ENCODE assay signal across 7 cellular contexts in genomic region chr11:615453-616319, GRCh38. TPM values are rescaled to one million over a fixed set of nuclear protein-coding genes. Genes with fewer than 3 reads are reported as not detected.
DNase-seq lines count a peak whose midpoint lies in the region; ATAC-seq and TF ChIP-seq lines count a peak whose summit lies in the region.

TSS of gene IRF7 (minus strand) at chr11:615950. CDS start at chr11:615364, 586 bp downstream.

- H3K27ac Mint-ChIP-seq in WTC11 = peak within 1 kb of the TSS; percentile 95

- peaks cover 7% of the 10 kb centered on the region for H3K36me3 Mint-ChIP-seq in WTC11

- CTCF ChIA-PET in WTC11 (lab: Charles Lee) = interaction anchor here (0.8 to 1.1 kb wide), 4 partner anchors 40 to 175 kb away, joined by 3 read pairs; no protein-coding TSS in a partner anchor

- H3K4me1 Mint-ChIP-seq in WTC11 = 0 out of 2 replicates have a peak, but pooled peaks cover 4% of the 10 kb centered on the region

- ATAC-seq in GM18520 (IDR thresholded peaks at IDR 0.05; ENCODE audit: unreplicated experiment) (peak; percentile 66), HG03045 (IDR thresholded peaks at IDR 0.05; ENCODE audit: unreplicated experiment) (peak; percentile 78), WTC11 (peak; percentile 71)

- H3K4me3 Mint-ChIP-seq in WTC11 = peak within 1 kb of the TSS; percentile 78

- H3K27me3 Mint-ChIP-seq in WTC11 (ENCODE audit: low read depth) = no peaks in the 10 kb centered on the region

- POLR2A ChIA-PET in WTC11 (lab: Charles Lee) = interaction anchor here (0.6 to 1.1 kb wide), 4 partner anchors 23 to 643 kb away, joined by 3 to 4 read pairs (median 4); no protein-coding TSS in a partner anchor

- DNase-seq in NCI-H2196 (lab: John Stamatoyannopoulos, UW; ENCODE audit: unreplicated experiment) (peak; percentile 94), WTC11 (ENCODE audit: low spot score) (peak; percentile 91), cardiac fibroblast (ENCODE audit: low read depth in 2 of 2) (peak; percentile 93 to 94), iris pigment epithelial cell (ENCODE audit: low read depth) (peak; percentile 91)
- peak; percentile 63 to 81 for DNase-seq in stimulated activated CD4-positive, alpha-beta T cell treated with anti-CD3 and anti-CD28 coated beads, Interleukin-12 subunit alpha, Interleukin-12 subunit beta, amount 100 ng/mL, for 24 hours (ENCODE audit: low read depth in 2 of 2)

- no peaks in the 10 kb centered on the region for H3K9me3 Mint-ChIP-seq in WTC11

- TF ChIP-seq CTCF in WTC11 (IDR thresholded peaks at IDR 0.05) (no peak), cardiac fibroblast (IDR thresholded peaks at IDR 0.05; ENCODE audit: low read depth, low read length) (no peak)

- peak within 1 kb of the TSS; percentile 60 to 73 for H3K4me3 ChIP-seq in cardiac fibroblast (replicated peaks in 1 of 2; ENCODE audit: low read depth in 2 of 2, low read length in 2 of 2)

TF ChIP-seq in WTC11, 78 proteins besides CTCF, POLR2A, EP300 and RAD21 (continues in another document):
- TF ChIP-seq ESRRA (CRISPR knock-in tag; IDR thresholded peaks at IDR 0.05; ENCODE audit: borderline replicate concordance) = no peak
- TF ChIP-seq ZNF121 (CRISPR knock-in tag; IDR thresholded peaks at IDR 0.05) = no peak
- TF ChIP-seq FOXK1 (CRISPR knock-in tag; IDR thresholded peaks at IDR 0.05) = peak; percentile 53; the same call in 1 of the 2 replicates
- TF ChIP-seq IRF1 (CRISPR knock-in tag; IDR thresholded peaks at IDR 0.05) = no peak
- TF ChIP-seq GABPB1 (CRISPR knock-in tag; IDR thresholded peaks at IDR 0.05) = no peak
- TF ChIP-seq FOXP1 (CRISPR knock-in tag; IDR thresholded peaks at IDR 0.05; ENCODE audit: borderline replicate concordance) = 0 out of 2 replicates have a peak, but pooled peaks have one; percentile 15
- no peak for TF ChIP-seq OVOL2 (CRISPR knock-in tag; IDR thresholded peaks at IDR 0.05; ENCODE audit: borderline replicate concordance)
- TF ChIP-seq CBFB (CRISPR knock-in tag; IDR thresholded peaks at IDR 0.05; ENCODE audit: low read depth) = no peak
- no peak for TF ChIP-seq NR3C1 (CRISPR knock-in tag; conservative IDR thresholded peaks at IDR 0.05; ENCODE audit: low read depth)
- no peak for TF ChIP-seq NFE2L1 (CRISPR knock-in tag; IDR thresholded peaks at IDR 0.05)
- no peak for TF ChIP-seq ETV6 (CRISPR knock-in tag; IDR thresholded peaks at IDR 0.05)
- no peak for TF ChIP-seq JUN (CRISPR knock-in tag; IDR thresholded peaks at IDR 0.05)
- TF ChIP-seq, protein P1, sequence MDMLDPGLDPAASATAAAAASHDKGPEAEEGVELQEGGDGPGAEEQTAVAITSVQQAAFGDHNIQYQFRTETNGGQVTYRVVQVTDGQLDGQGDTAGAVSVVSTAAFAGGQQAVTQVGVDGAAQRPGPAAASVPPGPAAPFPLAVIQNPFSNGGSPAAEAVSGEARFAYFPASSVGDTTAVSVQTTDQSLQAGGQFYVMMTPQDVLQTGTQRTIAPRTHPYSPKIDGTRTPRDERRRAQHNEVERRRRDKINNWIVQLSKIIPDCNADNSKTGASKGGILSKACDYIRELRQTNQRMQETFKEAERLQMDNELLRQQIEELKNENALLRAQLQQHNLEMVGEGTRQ (CRISPR knock-in tag; IDR thresholded peaks at IDR 0.05) = no peak
- TF ChIP-seq, protein P2, sequence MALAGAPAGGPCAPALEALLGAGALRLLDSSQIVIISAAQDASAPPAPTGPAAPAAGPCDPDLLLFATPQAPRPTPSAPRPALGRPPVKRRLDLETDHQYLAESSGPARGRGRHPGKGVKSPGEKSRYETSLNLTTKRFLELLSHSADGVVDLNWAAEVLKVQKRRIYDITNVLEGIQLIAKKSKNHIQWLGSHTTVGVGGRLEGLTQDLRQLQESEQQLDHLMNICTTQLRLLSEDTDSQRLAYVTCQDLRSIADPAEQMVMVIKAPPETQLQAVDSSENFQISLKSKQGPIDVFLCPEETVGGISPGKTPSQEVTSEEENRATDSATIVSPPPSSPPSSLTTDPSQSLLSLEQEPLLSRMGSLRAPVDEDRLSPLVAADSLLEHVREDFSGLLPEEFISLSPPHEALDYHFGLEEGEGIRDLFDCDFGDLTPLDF (CRISPR knock-in tag; IDR thresholded peaks at IDR 0.05) = peak; percentile 72; the same call in 1 of the 2 replicates
- TF ChIP-seq, protein P3, sequence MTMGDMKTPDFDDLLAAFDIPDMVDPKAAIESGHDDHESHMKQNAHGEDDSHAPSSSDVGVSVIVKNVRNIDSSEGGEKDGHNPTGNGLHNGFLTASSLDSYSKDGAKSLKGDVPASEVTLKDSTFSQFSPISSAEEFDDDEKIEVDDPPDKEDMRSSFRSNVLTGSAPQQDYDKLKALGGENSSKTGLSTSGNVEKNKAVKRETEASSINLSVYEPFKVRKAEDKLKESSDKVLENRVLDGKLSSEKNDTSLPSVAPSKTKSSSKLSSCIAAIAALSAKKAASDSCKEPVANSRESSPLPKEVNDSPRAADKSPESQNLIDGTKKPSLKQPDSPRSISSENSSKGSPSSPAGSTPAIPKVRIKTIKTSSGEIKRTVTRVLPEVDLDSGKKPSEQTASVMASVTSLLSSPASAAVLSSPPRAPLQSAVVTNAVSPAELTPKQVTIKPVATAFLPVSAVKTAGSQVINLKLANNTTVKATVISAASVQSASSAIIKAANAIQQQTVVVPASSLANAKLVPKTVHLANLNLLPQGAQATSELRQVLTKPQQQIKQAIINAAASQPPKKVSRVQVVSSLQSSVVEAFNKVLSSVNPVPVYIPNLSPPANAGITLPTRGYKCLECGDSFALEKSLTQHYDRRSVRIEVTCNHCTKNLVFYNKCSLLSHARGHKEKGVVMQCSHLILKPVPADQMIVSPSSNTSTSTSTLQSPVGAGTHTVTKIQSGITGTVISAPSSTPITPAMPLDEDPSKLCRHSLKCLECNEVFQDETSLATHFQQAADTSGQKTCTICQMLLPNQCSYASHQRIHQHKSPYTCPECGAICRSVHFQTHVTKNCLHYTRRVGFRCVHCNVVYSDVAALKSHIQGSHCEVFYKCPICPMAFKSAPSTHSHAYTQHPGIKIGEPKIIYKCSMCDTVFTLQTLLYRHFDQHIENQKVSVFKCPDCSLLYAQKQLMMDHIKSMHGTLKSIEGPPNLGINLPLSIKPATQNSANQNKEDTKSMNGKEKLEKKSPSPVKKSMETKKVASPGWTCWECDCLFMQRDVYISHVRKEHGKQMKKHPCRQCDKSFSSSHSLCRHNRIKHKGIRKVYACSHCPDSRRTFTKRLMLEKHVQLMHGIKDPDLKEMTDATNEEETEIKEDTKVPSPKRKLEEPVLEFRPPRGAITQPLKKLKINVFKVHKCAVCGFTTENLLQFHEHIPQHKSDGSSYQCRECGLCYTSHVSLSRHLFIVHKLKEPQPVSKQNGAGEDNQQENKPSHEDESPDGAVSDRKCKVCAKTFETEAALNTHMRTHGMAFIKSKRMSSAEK (CRISPR knock-in tag; IDR thresholded peaks at IDR 0.05; ENCODE audit: borderline replicate concordance) = no peak
- TF ChIP-seq USF1 (CRISPR knock-in tag; IDR thresholded peaks at IDR 0.05) = no peak
- TF ChIP-seq ATF1 (CRISPR knock-in tag; IDR thresholded peaks at IDR 0.05) = no peak
- peak; percentile 25; the same call in 1 of the 2 replicates for TF ChIP-seq SMAD3 (CRISPR knock-in tag; IDR thresholded peaks at IDR 0.05; ENCODE audit: borderline replicate concordance)
- TF ChIP-seq SP1 (CRISPR knock-in tag; conservative IDR thresholded peaks at IDR 0.05) = peak; percentile 77
- TF ChIP-seq FOXJ3 (CRISPR knock-in tag; IDR thresholded peaks at IDR 0.05; ENCODE audit: borderline replicate concordance) = no peak
- peak; percentile 87 for TF ChIP-seq PRDM15 (CRISPR knock-in tag; IDR thresholded peaks at IDR 0.05)

RNA-seq across cellular contexts. Expression of gene IRF7, which starts in this region (rescaled TPM):
- 11.1 to 12.0 TPM (median 11.5 TPM) in 3 replicates for total RNA-seq in WTC11 (2021)

Comparison
In these comparisons a context has a peak if more than half of its experiments do, and no peak if none do; other contexts are left out.
1. Peak in every context shown above with its lines: DNase-seq, ATAC-seq and H3K4me3 ChIP-seq.